ENCODE assay signal across 17 cellular contexts in the genomic region with DNA sequence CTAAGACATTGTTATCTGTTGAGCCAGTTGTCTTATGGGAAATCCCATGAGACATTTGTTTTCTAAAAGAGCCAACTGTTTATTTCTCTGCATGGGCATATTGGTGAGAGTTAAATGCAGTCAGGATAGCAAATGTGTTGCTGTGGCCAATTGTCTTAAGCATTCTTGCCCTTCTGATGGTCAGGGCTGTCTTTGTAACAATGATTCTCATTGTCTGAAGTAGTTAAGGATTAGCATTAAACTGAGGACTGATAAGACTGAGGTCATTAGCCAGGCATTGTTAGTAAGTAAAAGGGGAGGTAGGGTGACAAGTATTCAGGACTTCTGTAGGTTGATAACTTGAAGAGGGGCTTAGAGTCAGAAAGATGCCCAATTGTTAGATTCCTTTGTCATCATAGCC. TPM values are rescaled to one million over a fixed set of nuclear protein-coding genes. Genes with fewer than 3 reads are reported as not detected.
DNase-seq lines count a peak whose midpoint lies in the region; ATAC-seq lines count a peak whose summit lies in the region.
"Had no signal": no experiment of that assay in that cellular context is flagged by ENCODE, and none has a peak within 500 bp of the region (broad histone marks: within the 10 kb centered on the region; RNA-seq: fewer than 3 reads in every experiment).

No MANE protein-coding gene starts in this region.

- H3K79me1 ChIP-seq in mesendoderm (ENCODE audit: low read length), result no peaks in the 10 kb centered on the region

- no peaks in the 10 kb centered on the region for H3K4me1 Mint-ChIP-seq in T-cell
- H3K4me1 Mint-ChIP-seq: B cell had no signal

- H3K4me2 ChIP-seq in mesendoderm (ENCODE audit: low read length), result no peak overlapping the region

- no peak overlapping the region for H3K27ac Mint-ChIP-seq in T-cell
- H3K27ac Mint-ChIP-seq: B cell; CD4-positive, alpha-beta T cell had no signal

- no peak overlapping the region for H2BK120ac ChIP-seq in mesendoderm (ENCODE audit: low read depth, low read length)

- no peak for ATAC-seq in GM18868 (IDR thresholded peaks at IDR 0.05; ENCODE audit: unreplicated experiment)
- no peak for ATAC-seq in T-cell (replicated peaks in 1 of 4)

- H3K4me1 ChIP-seq in HUES6 (ENCODE audit: control insufficient read depth, insufficient read depth, low read length), result peaks cover 23% of the 10 kb centered on the region
- no peaks in the 10 kb centered on the region for H3K4me1 ChIP-seq in mesendoderm (ENCODE audit: control insufficient read depth, low read depth, low read length)
- H3K4me1 ChIP-seq: HAP-1 had no signal

- no peaks in the 10 kb centered on the region for H3K9me3 ChIP-seq in HUES6 (ENCODE audit: control insufficient read depth, insufficient read depth, low read depth, low read length)
- H3K9me3 ChIP-seq: HAP-1 had no signal

- H3K27me3 Mint-ChIP-seq in T-cell, result peaks cover 5 to 22% of the 10 kb centered on the region in 2 donors
- H3K27me3 Mint-ChIP-seq: CD4-positive, alpha-beta T cell had no signal

- no peak for DNase-seq in caudate nucleus (lab: John Stamatoyannopoulos, UW)
- DNase-seq in mesendoderm, result peak; percentile 85
- no peak for DNase-seq in GF-D8 (lab: John Stamatoyannopoulos, UW)
- DNase-seq in activated CD4-positive, CD25-positive, alpha-beta regulatory T cell treated with anti-CD3 and anti-CD28 coated beads, Interleukin-2, amount 50 U/mL, for 72 hours, result no peak
- no peak for DNase-seq in T-cell
- DNase-seq: C1 segment of cervical spinal cord; Calu3; CD4-positive, alpha-beta T cell; DMS 273 treated with DMSO at 0.1 percent for 48 hours had no signal

- H3K56ac ChIP-seq in mesendoderm (ENCODE audit: low read length), result no peak overlapping the region

- H3K4me3 Mint-ChIP-seq in T-cell, result no peak overlapping the region
- H3K4me3 Mint-ChIP-seq: B cell; CD4-positive, alpha-beta T cell had no signal

- H3K9ac ChIP-seq in HUES6 (ENCODE audit: low read length) (no peak overlapping the region), mesendoderm (ENCODE audit: low read length) (no peak overlapping the region)

- H3K79me2 ChIP-seq in mesendoderm (ENCODE audit: control insufficient read depth, insufficient read depth, low read length), result no peaks in the 10 kb centered on the region

- no peak overlapping the region for H3K4ac ChIP-seq in mesendoderm (ENCODE audit: low read depth, low read length)

- H3K9me3 Mint-ChIP-seq in T-cell, result no peaks in the 10 kb centered on the region
- H3K9me3 Mint-ChIP-seq: CD4-positive, alpha-beta T cell had no signal

- H3K4me3 ChIP-seq in HUES6 (ENCODE audit: low read depth, low read length) (peak overlapping the region; percentile 20; the same call in 1 of the 2 replicates), mesendoderm (ENCODE audit: low read length) (no peak overlapping the region)
- H3K4me3 ChIP-seq: HAP-1 had no signal

- no peak overlapping the region for H4K8ac ChIP-seq in mesendoderm (ENCODE audit: low read depth, low read length)

- no peak overlapping the region for H3K18ac ChIP-seq in mesendoderm (ENCODE audit: low read length)

- no peak overlapping the region for H4K5ac ChIP-seq in mesendoderm (ENCODE audit: low read length)

- no peak overlapping the region for H2AK5ac ChIP-seq in mesendoderm (ENCODE audit: low read length)

- H3K36me3 Mint-ChIP-seq in T-cell, result no peaks in the 10 kb centered on the region

- no peak overlapping the region for H2BK15ac ChIP-seq in mesendoderm (replicated peaks; ENCODE audit: low read depth)

- H3K27me3 ChIP-seq in HUES6 (ENCODE audit: control insufficient read depth, insufficient read depth, low read length) (peaks cover 5% of the 10 kb centered on the region; the same call in 1 of the 2 replicates), mesendoderm (ENCODE audit: insufficient read depth, low read length, poor library complexity) (no peaks in the 10 kb centered on the region)

- CTCF ChIA-PET in T-cell (lab: Charles Lee), result no interaction called here

- no peak overlapping the region for H3K23ac ChIP-seq in mesendoderm (ENCODE audit: low read length)

- H3K27ac ChIP-seq in HUES6 (ENCODE audit: low read depth, low read length) (no peak overlapping the region), caudate nucleus (ENCODE audit: low read depth, low read length) (peak overlapping the region; percentile 67), mesendoderm (ENCODE audit: low read depth, low read length) (no peak overlapping the region)

- POLR2A ChIA-PET in T-cell (lab: Charles Lee), result no interaction called here

- H3K36me3 ChIP-seq in HUES6 (ENCODE audit: control insufficient read depth, insufficient read depth, low read length), result no peaks in the 10 kb centered on the region
- H3K36me3 ChIP-seq in mesendoderm (ENCODE audit: control insufficient read depth, insufficient read depth, low read length), result no peaks in the 10 kb centered on the region
- H3K36me3 ChIP-seq: HAP-1 had no signal

- no peak overlapping the region for H2BK5ac ChIP-seq in mesendoderm (ENCODE audit: low read length)

RNA-seq across cellular contexts. Expression of a gene that starts 11.2 kb away (rescaled TPM):
- polyA plus RNA-seq in mesendoderm (2013, experiment 1 of 2), result 337 TPM
- polyA plus RNA-seq in mesendoderm (2013, experiment 2 of 2), result 337 TPM
- 100 to 1,000 TPM in 2 of 5 donors, 10 to 100 TPM in 3; 72.4 to 152 (median 86.9) TPM for total RNA-seq in T-cell

RNA-seq across cellular contexts. Expression of a gene that starts 13.0 kb away (rescaled TPM):
- polyA plus RNA-seq in mesendoderm (2013, experiment 1 of 2), result 0.56 TPM
- polyA plus RNA-seq in mesendoderm (2013, experiment 2 of 2), result 0.36 TPM
- not detected for total RNA-seq in T-cell
- total RNA-seq: B cell; Calu3; CD4-positive, alpha-beta T cell; Daoy; G401; H1; HT1080 had no signal
